ENCODE assay signal across 8 cellular contexts in genomic region chr7:114889116-114889515, GRCh38. TPM values are rescaled to one million over a fixed set of nuclear protein-coding genes. Genes with fewer than 3 reads are reported as not detected.
DNase-seq lines count a peak whose midpoint lies in the region; ATAC-seq, FAIRE-seq and TF ChIP-seq lines count a peak whose summit lies in the region.
"Not testable (repeated sequence)": the region's sequence is repeated elsewhere in the genome, so short reads cannot be mapped to it uniquely, and the experiment has no call there.

No MANE protein-coding gene starts in this region.

- not testable (repeated sequence) for H3K36me3 Mint-ChIP-seq in T-helper 2 cell treated with Interferon-gamma antibody and Interleukin-4, amounts not matched to agents 5 μg/mL and 100 μg/mL, for 36 hours (ENCODE audit: low read depth); activated T-cell treated with anti-CD3 and anti-CD28 coated beads, Interleukin-2, amount 50 U/mL, for 24 hours (ENCODE audit: low read depth); astrocyte (ENCODE audit: low read depth, unreplicated experiment); stimulated activated naive B cell treated with anti-CD40 and anti-IgM and Interleukin-4, amounts not matched to agents 10 μg/mL and 1 μg/mL and 100 μg/mL, for 72 hours
- H3K36me3 Mint-ChIP-seq in activated naive CD4-positive, alpha-beta T cell treated with anti-CD3 and anti-CD28 coated beads, Interleukin-2, amount 50 U/mL, for 72 hours, result peaks cover 0 to 43% of the 10 kb centered on the region in 2 donors
- H3K36me3 Mint-ChIP-seq in natural killer cell treated with Interleukin-12 subunit alpha and Interleukin-12 subunit beta and Interleukin-15 and Interleukin-18, amount 100 ng/mL, for 72 hours, result peaks cover 17% of the 10 kb centered on the region

- H3K27me3 ChIP-seq in ACC112 (ENCODE audit: insufficient read depth, low read length); HUES48 (ENCODE audit: control insufficient read depth, insufficient read depth, low read length); astrocyte (ENCODE audit: insufficient read depth, low read length): not testable (repeated sequence)

- not testable (repeated sequence) for DNase-seq in T-helper 2 cell treated with Interferon-gamma antibody and Interleukin-4, amounts not matched to agents 5 μg/mL and 100 μg/mL, for 36 hours (ENCODE audit: low spot score); activated T-cell treated with anti-CD3 and anti-CD28 coated beads, Interleukin-2, amount 50 U/mL, for 24 hours; activated naive CD4-positive, alpha-beta T cell treated with anti-CD3 and anti-CD28 coated beads, Interleukin-2, amount 50 U/mL, for 72 hours (ENCODE audit: low spot score in 2 of 2); astrocyte (ENCODE audit: low read depth); natural killer cell treated with Interleukin-12 subunit alpha and Interleukin-12 subunit beta and Interleukin-15 and Interleukin-18, amount 100 ng/mL, for 72 hours (ENCODE audit: low spot score); stimulated activated naive B cell treated with anti-CD40 and anti-IgM and Interleukin-4, amounts not matched to agents 10 μg/mL and 1 μg/mL and 100 μg/mL, for 72 hours

- ATAC-seq in activated naive CD4-positive, alpha-beta T cell treated with anti-CD3 and anti-CD28 coated beads, Interleukin-2, amount 50 U/mL, for 72 hours; natural killer cell treated with Interleukin-12 subunit alpha and Interleukin-12 subunit beta and Interleukin-15 and Interleukin-18, amount 100 ng/mL, for 72 hours: not testable (repeated sequence)
- ATAC-seq in stimulated activated naive B cell treated with anti-CD40 and anti-IgM and Interleukin-4, amounts not matched to agents 10 μg/mL and 1 μg/mL and 100 μg/mL, for 72 hours (replicated peaks), result peak in 1 of 2 donors; percentile 28

- not testable (repeated sequence) for TF ChIP-seq CTCF in astrocyte (IDR thresholded peaks at IDR 0.05; ENCODE audit: insufficient read depth, low read depth, low read length)

- H3K4me3 ChIP-seq in ACC112 (ENCODE audit: low read depth, low read length); HUES48 (ENCODE audit: low read depth, low read length); astrocyte (ENCODE audit: insufficient read depth, low read depth, low read length): not testable (repeated sequence)

- H2AFZ ChIP-seq in ACC112 (ENCODE audit: low read length, unreplicated experiment); astrocyte (ENCODE audit: low read depth, low read length): not testable (repeated sequence)

- not testable (repeated sequence) for H4K20me1 ChIP-seq in astrocyte (ENCODE audit: insufficient read depth, low read length)

- H3K9me3 ChIP-seq in HUES48 (ENCODE audit: control insufficient read depth, insufficient read depth, low read length); astrocyte (ENCODE audit: insufficient read depth, low read depth, low read length): not testable (repeated sequence)

- not testable (repeated sequence) for H3K27me3 Mint-ChIP-seq in T-helper 2 cell treated with Interferon-gamma antibody and Interleukin-4, amounts not matched to agents 5 μg/mL and 100 μg/mL, for 36 hours (ENCODE audit: low read depth); activated T-cell treated with anti-CD3 and anti-CD28 coated beads, Interleukin-2, amount 50 U/mL, for 24 hours; astrocyte (ENCODE audit: low read depth, unreplicated experiment); stimulated activated naive B cell treated with anti-CD40 and anti-IgM and Interleukin-4, amounts not matched to agents 10 μg/mL and 1 μg/mL and 100 μg/mL, for 72 hours
- peaks cover 6 to 13% of the 10 kb centered on the region in 2 donors for H3K27me3 Mint-ChIP-seq in natural killer cell treated with Interleukin-12 subunit alpha and Interleukin-12 subunit beta and Interleukin-15 and Interleukin-18, amount 100 ng/mL, for 72 hours

- H3K27ac ChIP-seq in ACC112 (ENCODE audit: low read depth, low read length) (peak overlapping the region; percentile 65), HUES48 (ENCODE audit: low read depth, low read length) (peak overlapping the region; percentile 60), astrocyte (ENCODE audit: low read depth, low read length) (peak overlapping the region; percentile 20)

- H3K4me1 Mint-ChIP-seq in T-helper 2 cell treated with Interferon-gamma antibody and Interleukin-4, amounts not matched to agents 5 μg/mL and 100 μg/mL, for 36 hours (ENCODE audit: low read depth); astrocyte (ENCODE audit: low read depth, unreplicated experiment): not testable (repeated sequence)
- peaks cover 40% of the 10 kb centered on the region for H3K4me1 Mint-ChIP-seq in activated T-cell treated with anti-CD3 and anti-CD28 coated beads, Interleukin-2, amount 50 U/mL, for 24 hours (ENCODE audit: low read depth)
- H3K4me1 Mint-ChIP-seq in natural killer cell treated with Interleukin-12 subunit alpha and Interleukin-12 subunit beta and Interleukin-15 and Interleukin-18, amount 100 ng/mL, for 72 hours (ENCODE audit: low read depth in 2 of 2), result peaks cover 17 to 18% of the 10 kb centered on the region in 2 donors
- peaks cover 9 to 15% of the 10 kb centered on the region in 2 donors for H3K4me1 Mint-ChIP-seq in stimulated activated naive B cell treated with anti-CD40 and anti-IgM and Interleukin-4, amounts not matched to agents 10 μg/mL and 1 μg/mL and 100 μg/mL, for 72 hours

- not testable (repeated sequence) for H3K79me2 ChIP-seq in ACC112 (ENCODE audit: control insufficient read depth, insufficient read depth, low read length, unreplicated experiment); astrocyte (ENCODE audit: insufficient read depth, low read length)

- peaks cover 18% of the 10 kb centered on the region for H3K4me1 ChIP-seq in ACC112 (ENCODE audit: control insufficient read depth, insufficient read depth, low read length, unreplicated experiment)
- not testable (repeated sequence) for H3K4me1 ChIP-seq in HUES48 (ENCODE audit: control insufficient read depth, insufficient read depth, low read length); astrocyte (ENCODE audit: insufficient read depth, low read length)

- not testable (repeated sequence) for H3K4me3 Mint-ChIP-seq in T-helper 2 cell treated with Interferon-gamma antibody and Interleukin-4, amounts not matched to agents 5 μg/mL and 100 μg/mL, for 36 hours; activated T-cell treated with anti-CD3 and anti-CD28 coated beads, Interleukin-2, amount 50 U/mL, for 24 hours; astrocyte (ENCODE audit: unreplicated experiment); stimulated activated naive B cell treated with anti-CD40 and anti-IgM and Interleukin-4, amounts not matched to agents 10 μg/mL and 1 μg/mL and 100 μg/mL, for 72 hours
- H3K4me3 Mint-ChIP-seq in natural killer cell treated with Interleukin-12 subunit alpha and Interleukin-12 subunit beta and Interleukin-15 and Interleukin-18, amount 100 ng/mL, for 72 hours, result peak overlapping the region; percentile 63

- H3K9me3 Mint-ChIP-seq in T-helper 2 cell treated with Interferon-gamma antibody and Interleukin-4, amounts not matched to agents 5 μg/mL and 100 μg/mL, for 36 hours, result peaks cover 21% of the 10 kb centered on the region
- H3K9me3 Mint-ChIP-seq in activated T-cell treated with anti-CD3 and anti-CD28 coated beads, Interleukin-2, amount 50 U/mL, for 24 hours; astrocyte (ENCODE audit: unreplicated experiment); stimulated activated naive B cell treated with anti-CD40 and anti-IgM and Interleukin-4, amounts not matched to agents 10 μg/mL and 1 μg/mL and 100 μg/mL, for 72 hours: not testable (repeated sequence)
- peaks cover 11 to 15% of the 10 kb centered on the region in 2 donors for H3K9me3 Mint-ChIP-seq in activated naive CD4-positive, alpha-beta T cell treated with anti-CD3 and anti-CD28 coated beads, Interleukin-2, amount 50 U/mL, for 72 hours
- H3K9me3 Mint-ChIP-seq in natural killer cell treated with Interleukin-12 subunit alpha and Interleukin-12 subunit beta and Interleukin-15 and Interleukin-18, amount 100 ng/mL, for 72 hours, result peaks cover 11% of the 10 kb centered on the region

- not testable (repeated sequence) for H3K36me3 ChIP-seq in ACC112 (ENCODE audit: insufficient read depth, low read length); HUES48 (ENCODE audit: control insufficient read depth, insufficient read depth, low read length); astrocyte (ENCODE audit: insufficient read depth, low read length)

- not testable (repeated sequence) for FAIRE-seq in astrocyte (lab: Jason Lieb, UNC)

- H3K9ac ChIP-seq in HUES48 (ENCODE audit: low read depth, low read length); astrocyte (ENCODE audit: low read length): not testable (repeated sequence)

- peak overlapping the region; percentile 53 for H3K27ac Mint-ChIP-seq in T-helper 2 cell treated with Interferon-gamma antibody and Interleukin-4, amounts not matched to agents 5 μg/mL and 100 μg/mL, for 36 hours
- peak overlapping the region; percentile 89 for H3K27ac Mint-ChIP-seq in activated T-cell treated with anti-CD3 and anti-CD28 coated beads, Interleukin-2, amount 50 U/mL, for 24 hours
- peak overlapping the region; percentile 39 to 65 for H3K27ac Mint-ChIP-seq in activated naive CD4-positive, alpha-beta T cell treated with anti-CD3 and anti-CD28 coated beads, Interleukin-2, amount 50 U/mL, for 72 hours
- peak overlapping the region; percentile 91 for H3K27ac Mint-ChIP-seq in astrocyte (ENCODE audit: unreplicated experiment)
- H3K27ac Mint-ChIP-seq in natural killer cell treated with Interleukin-12 subunit alpha and Interleukin-12 subunit beta and Interleukin-15 and Interleukin-18, amount 100 ng/mL, for 72 hours, result peak overlapping the region; percentile 80 to 89
- peak overlapping the region; percentile 83 for H3K27ac Mint-ChIP-seq in stimulated activated naive B cell treated with anti-CD40 and anti-IgM and Interleukin-4, amounts not matched to agents 10 μg/mL and 1 μg/mL and 100 μg/mL, for 72 hours

- peak overlapping the region; percentile 36 for H3K4me2 ChIP-seq in astrocyte (ENCODE audit: low read length)

RNA-seq across cellular contexts. Expression of gene MDFIC, which starts 32.8 kb away (rescaled TPM):
- 10 to 100 TPM; 41.0 to 86.0 TPM for total RNA-seq in activated naive CD4-positive, alpha-beta T cell treated with anti-CD3 and anti-CD28 coated beads, Interleukin-2, amount 50 U/mL, for 72 hours
- 17.7 and 20.3 TPM in 2 replicates for total RNA-seq in astrocyte
- total RNA-seq in natural killer cell treated with Interleukin-12 subunit alpha and Interleukin-12 subunit beta and Interleukin-15 and Interleukin-18, amount 100 ng/mL, for 72 hours, result 100 to 1,000 TPM in 1 of 2 donors, 10 to 100 TPM in 1; 67.0 to 109 TPM
